8 cellular contexts compared by ENCODE assay signal in genomic region chrX:9312922-9313867, GRCh38.
A peak's percentile ranks its signal among the peaks of the same experiment; 100 is the strongest.
DNase-seq lines count a peak whose midpoint lies in the region; ATAC-seq, FAIRE-seq and TF ChIP-seq lines count a peak whose summit lies in the region.

No MANE protein-coding gene starts in this region.

- DNase-seq in NCI-H146 (lab: John Stamatoyannopoulos, UW) (peak; percentile 32), NCI-H146 treated with DMSO at 0.1 percent for 48 hours (lab: John Stamatoyannopoulos, UW; ENCODE audit: unreplicated experiment) (no peak), RWPE2 (ENCODE audit: low spot score) (no peak), keratinocyte (ENCODE audit: low read depth, low spot score) (no peak), RCC 7860 (ENCODE audit: low spot score) (no peak)
- DNase-seq in activated naive CD4-positive, alpha-beta T cell treated with Interleukin-2 at 50 U/mL for 16 hours, result peak; percentile 79
- DNase-seq in stimulated activated CD8-positive, alpha-beta memory T cell treated with anti-CD3 and anti-CD28 coated beads, Interleukin-12 subunit alpha, Interleukin-12 subunit beta, amount 100 ng/mL, for 4 hours (ENCODE audit: low read depth), result peak; percentile 52

- FAIRE-seq in keratinocyte (lab: Jason Lieb, UNC), result no peak
- no peak for FAIRE-seq in RCC 7860 (lab: Jason Lieb, UNC)

- H3K4me3 ChIP-seq in RWPE2 (ENCODE audit: severe bottlenecking) (no peak overlapping the region), keratinocyte (ENCODE audit: control insufficient read depth in 2 of 3, extremely low read depth in 1 of 3, insufficient read depth in 2 of 3, low read depth in 1 of 3, low read length in 3 of 3) (no peak overlapping the region)

- H3K27me3 ChIP-seq in RWPE2 (ENCODE audit: insufficient read depth, poor library complexity, severe bottlenecking), result no peaks in the 10 kb centered on the region
- H3K27me3 ChIP-seq in keratinocyte (ENCODE audit: control insufficient read depth, extremely low read depth, insufficient read depth, low read length), result no peaks in the 10 kb centered on the region

- H3K27ac ChIP-seq in RWPE2 (ENCODE audit: poor library complexity, severe bottlenecking) (no peak overlapping the region), keratinocyte (ENCODE audit: control insufficient read depth, insufficient read depth, low read length) (no peak overlapping the region)

- dilution Hi-C loops in keratinocyte (cut with MboI; ENCODE audit: extremely low pct_ligation_motif_present, low sequenced_read_pairs), result no loop called here

- TF ChIP-seq CTCF in RWPE2 (IDR thresholded peaks at IDR 0.05; ENCODE audit: poor library complexity, severe bottlenecking) (peak; percentile 63), keratinocyte (optimal IDR thresholded peaks at IDR 0.05 in 1 of 3, IDR thresholded peaks at IDR 0.05 in 1 of 3, conservative IDR thresholded peaks at IDR 0.05 in 1 of 3; ENCODE audit: extremely low read depth in 1 of 3, insufficient read depth in 2 of 3, low read length in 3 of 3) (peak; percentile 62 to 75 (median 71))

- H3K36me3 ChIP-seq in RWPE2 (ENCODE audit: low read depth) (no peaks in the 10 kb centered on the region), keratinocyte (ENCODE audit: control insufficient read depth in 2 of 2, extremely low read depth in 1 of 2, insufficient read depth in 2 of 2, low read length in 2 of 2) (no peaks in the 10 kb centered on the region)

- no peaks in the 10 kb centered on the region for H4K20me1 ChIP-seq in keratinocyte (ENCODE audit: control insufficient read depth, extremely low read depth, insufficient read depth, low read length)

- H3K9me3 ChIP-seq in RWPE2 (ENCODE audit: severe bottlenecking) (no peaks in the 10 kb centered on the region), keratinocyte (ENCODE audit: control insufficient read depth, low read depth, low read length) (no peaks in the 10 kb centered on the region)

- no peak overlapping the region for H3K4me2 ChIP-seq in keratinocyte (ENCODE audit: control insufficient read depth, extremely low read depth, insufficient read depth, low read depth, low read length)

- H3K9me1 ChIP-seq in keratinocyte (ENCODE audit: control insufficient read depth, extremely low read depth, insufficient read depth, low read length), result no peaks in the 10 kb centered on the region

- no peak overlapping the region for H2AFZ ChIP-seq in keratinocyte (ENCODE audit: control insufficient read depth, low read length)

- H3K79me2 ChIP-seq in keratinocyte (ENCODE audit: control insufficient read depth, insufficient read depth, low read length), result no peaks in the 10 kb centered on the region

- ATAC-seq in HG02885 (IDR thresholded peaks at IDR 0.05; ENCODE audit: poor library complexity, unreplicated experiment) (peak; percentile 86), RWPE2 (ENCODE audit: low read depth) (peak; percentile 25; the same call in 1 of the 3 replicates)

- H3K9ac ChIP-seq in keratinocyte (ENCODE audit: control insufficient read depth, extremely low read depth, insufficient read depth, low read length), result no peak overlapping the region

- no peaks in the 10 kb centered on the region for H3K4me1 ChIP-seq in RWPE2 (ENCODE audit: insufficient read depth, poor library complexity, severe bottlenecking)
- H3K4me1 ChIP-seq in keratinocyte (ENCODE audit: control insufficient read depth, extremely low read depth, insufficient read depth, low read length), result no peaks in the 10 kb centered on the region

Comparison
In these comparisons a context has a peak if more than half of its experiments do, and no peak if none do; other contexts are left out.
1. DNase-seq: peak in NCI-H146 (single experiment), activated naive CD4-positive, alpha-beta T cell treated with Interleukin-2 at 50 U/mL for 16 hours (single experiment) and stimulated activated CD8-positive, alpha-beta memory T cell treated with anti-CD3 and anti-CD28 coated beads, Interleukin-12 subunit alpha, Interleukin-12 subunit beta, amount 100 ng/mL, for 4 hours (single experiment); none in NCI-H146 treated with DMSO at 0.1 percent for 48 hours (single experiment), RWPE2 (single experiment), keratinocyte (single experiment) and RCC 7860 (single experiment).